ENCODE assay signal across 11 cellular contexts in genomic region chr12:105352049-105352448, GRCh38. TPM values are rescaled to one million over a fixed set of nuclear protein-coding genes. Genes with fewer than 3 reads are reported as not detected.
DNase-seq lines count a peak whose midpoint lies in the region; ATAC-seq and TF ChIP-seq lines count a peak whose summit lies in the region.
"Had no signal": no experiment of that assay in that cellular context is flagged by ENCODE, and none has a peak within 500 bp of the region (broad histone marks: within the 10 kb centered on the region; RNA-seq: fewer than 3 reads in every experiment).

No MANE protein-coding gene starts in this region.

- ATAC-seq in HG02870 (IDR thresholded peaks at IDR 0.05; ENCODE audit: unreplicated experiment), result peak; percentile 86

- no peak overlapping the region for H3K4me3 ChIP-seq in prostate gland

- 78% methylated on average over 4 of the region's 4 CpGs for WGBS in prostate gland

- peak; percentile 33 for DNase-seq in GM19238 (ENCODE audit: insufficient read length, low spot score)
- DNase-seq in MV-4-11 (lab: John Stamatoyannopoulos, UW), result peak; percentile 46
- no peak for DNase-seq in Ammon's horn (ENCODE audit: low spot score)
- no peak for DNase-seq in activated effector memory CD4-positive, alpha-beta T cell treated with Interleukin-2 at 50 U/mL for 16 hours
- no peak for DNase-seq in C1 segment of cervical spinal cord (lab: John Stamatoyannopoulos, UW)
- DNase-seq in prostate gland (ENCODE audit: low spot score), result no peak
- DNase-seq: BE2C, NCI-H82, WERI-Rb-1 had no signal

- H3K9me3 ChIP-seq in prostate gland, result no peaks in the 10 kb centered on the region
- H3K9me3 ChIP-seq: BE2C had no signal

- H3K36me3 ChIP-seq in prostate gland, result no peaks in the 10 kb centered on the region
- H3K36me3 ChIP-seq: BE2C, WERI-Rb-1 had no signal

- H3K27me3 ChIP-seq in prostate gland (replicated peaks; ENCODE audit: insufficient read depth), result no peaks in the 10 kb centered on the region
- H3K27me3 ChIP-seq: BE2C had no signal

- TF ChIP-seq CTCF in C4-2B (conservative IDR thresholded peaks at IDR 0.05) (no peak), prostate gland (IDR thresholded peaks at IDR 0.05) (no peak)

- intact Hi-C loops in prostate gland (cut with DNase I), result no loop called here

- TF ChIP-seq POLR2A in prostate gland (IDR thresholded peaks at IDR 0.05), result no peak

- peaks cover 3% of the 10 kb centered on the region for H3K4me1 ChIP-seq in prostate gland (replicated peaks)
- H3K4me1 ChIP-seq: BE2C had no signal

- peak overlapping the region; percentile 11; the same call in 1 of the 2 replicates for H3K27ac ChIP-seq in C4-2B
- H3K27ac ChIP-seq in prostate gland, result no peak overlapping the region
- H3K27ac ChIP-seq: WERI-Rb-1 had no signal

RNA-seq across cellular contexts. Expression of gene C12orf75, which starts 21.6 kb away (rescaled TPM):
- total RNA-seq in prostate gland, result 100 to 1,000 TPM in 1 of 2 donors, 10 to 100 TPM in 1; 47.1 to 108 TPM

Comparison
In these comparisons a context has a peak if more than half of its experiments do, and no peak if none do; other contexts are left out.
1. DNase-seq: peak in GM19238 (single experiment) and MV-4-11 (single experiment); none in Ammon's horn (single experiment), activated effector memory CD4-positive, alpha-beta T cell treated with Interleukin-2 at 50 U/mL for 16 hours (single experiment), C1 segment of cervical spinal cord (0 of 14) and prostate gland (single experiment).